Comparison of ENCODE assay signal across 8 cellular contexts in the genomic region with DNA sequence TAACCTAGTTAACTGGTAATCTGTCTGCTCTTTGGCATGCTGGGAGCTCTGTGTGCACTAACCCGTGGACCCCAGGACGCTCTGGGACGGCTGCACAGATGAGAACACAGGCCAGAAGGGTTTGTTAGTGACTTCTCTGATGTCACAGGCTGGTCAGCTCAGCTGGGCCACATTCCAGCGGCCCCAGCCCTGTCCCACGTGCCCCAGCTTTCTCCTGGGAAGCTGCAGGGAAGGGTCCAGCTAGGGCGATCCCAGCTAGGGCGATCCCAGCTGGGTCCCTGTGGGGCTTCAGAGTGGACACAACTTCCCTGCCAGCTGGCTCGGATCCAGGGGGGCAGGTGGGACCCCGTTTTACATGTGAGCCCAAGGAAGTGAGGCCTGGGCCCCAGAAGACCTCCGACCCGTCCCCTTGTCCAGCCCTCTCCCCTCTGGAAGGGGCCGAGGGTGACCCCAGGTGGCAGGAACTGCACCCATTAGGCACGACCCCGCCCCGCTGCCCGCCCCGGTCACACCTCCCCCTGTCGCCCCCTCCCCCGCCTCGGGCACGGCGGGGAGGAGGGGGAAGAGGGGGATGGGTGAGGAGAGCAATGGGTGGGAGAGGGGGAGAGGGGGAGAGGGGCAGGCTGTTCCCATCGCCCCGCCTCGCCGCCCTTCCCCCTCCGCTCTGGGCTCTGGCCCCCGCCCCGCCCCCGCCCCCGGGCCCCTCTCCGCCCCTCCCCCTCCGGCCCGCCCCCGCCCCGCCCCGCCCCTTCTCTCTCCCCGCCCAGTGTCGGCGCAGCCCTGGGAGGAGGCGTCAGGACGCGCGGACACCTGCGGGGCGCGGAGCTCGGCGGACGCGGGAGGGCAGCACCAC.
DNase-seq lines count a peak whose midpoint lies in the region; ATAC-seq lines count a peak whose summit lies in the region.

No MANE protein-coding gene starts in this region.

- H3K9me3 Mint-ChIP-seq in T-helper 2 cell treated with Interferon-gamma antibody and Interleukin-4, amounts not matched to agents 5 μg/mL and 100 μg/mL, for 36 hours = no peaks in the 10 kb centered on the region

- no peak for DNase-seq in activated CD4-positive, CD25-positive, alpha-beta regulatory T cell (lab: John Stamatoyannopoulos, UW)
- DNase-seq in OCI-M1 (lab: John Stamatoyannopoulos, UW) (peak; percentile 48), ecto neural progenitor cell (ENCODE audit: low spot score) (peak; percentile 87), mucosa of gallbladder (ENCODE audit: low spot score) (peak; percentile 68)
- no peak for DNase-seq in T-helper 2 cell treated with Interferon-gamma antibody and Interleukin-4, amounts not matched to agents 5 μg/mL and 100 μg/mL, for 36 hours (ENCODE audit: low spot score)

- no peak overlapping the region for H3K4me3 Mint-ChIP-seq in T-helper 2 cell treated with Interferon-gamma antibody and Interleukin-4, amounts not matched to agents 5 μg/mL and 100 μg/mL, for 36 hours

- ATAC-seq in activated CD4-positive, CD25-positive, alpha-beta regulatory T cell treated with anti-CD3 and anti-CD28 coated beads, Interleukin-2, amount 50 U/mL, for 24 hours = peak; percentile 32 to 59
- ATAC-seq in HG03097 (IDR thresholded peaks at IDR 0.05; ENCODE audit: low FRiP score, unreplicated experiment) (peak; percentile 49), HG03196 (IDR thresholded peaks at IDR 0.05; ENCODE audit: unreplicated experiment) (no peak)

- no peaks in the 10 kb centered on the region for H3K4me1 Mint-ChIP-seq in T-helper 2 cell treated with Interferon-gamma antibody and Interleukin-4, amounts not matched to agents 5 μg/mL and 100 μg/mL, for 36 hours (ENCODE audit: low read depth)

- peaks cover 26% of the 10 kb centered on the region for H3K27me3 Mint-ChIP-seq in T-helper 2 cell treated with Interferon-gamma antibody and Interleukin-4, amounts not matched to agents 5 μg/mL and 100 μg/mL, for 36 hours (ENCODE audit: low read depth)

- no peak overlapping the region for H3K27ac Mint-ChIP-seq in T-helper 2 cell treated with Interferon-gamma antibody and Interleukin-4, amounts not matched to agents 5 μg/mL and 100 μg/mL, for 36 hours

- H3K36me3 Mint-ChIP-seq in T-helper 2 cell treated with Interferon-gamma antibody and Interleukin-4, amounts not matched to agents 5 μg/mL and 100 μg/mL, for 36 hours (ENCODE audit: low read depth) = no peaks in the 10 kb centered on the region

Comparison
In these comparisons a context has a peak if more than half of its experiments do, and no peak if none do; other contexts are left out.
1. DNase-seq: peak in OCI-M1 (single experiment), ecto neural progenitor cell (single experiment) and mucosa of gallbladder (single experiment); none in activated CD4-positive, CD25-positive, alpha-beta regulatory T cell (0 of 4) and T-helper 2 cell treated with Interferon-gamma antibody and Interleukin-4, amounts not matched to agents 5 μg/mL and 100 μg/mL, for 36 hours (single experiment).